23 cellular contexts compared by ENCODE assay signal in the genomic region with DNA sequence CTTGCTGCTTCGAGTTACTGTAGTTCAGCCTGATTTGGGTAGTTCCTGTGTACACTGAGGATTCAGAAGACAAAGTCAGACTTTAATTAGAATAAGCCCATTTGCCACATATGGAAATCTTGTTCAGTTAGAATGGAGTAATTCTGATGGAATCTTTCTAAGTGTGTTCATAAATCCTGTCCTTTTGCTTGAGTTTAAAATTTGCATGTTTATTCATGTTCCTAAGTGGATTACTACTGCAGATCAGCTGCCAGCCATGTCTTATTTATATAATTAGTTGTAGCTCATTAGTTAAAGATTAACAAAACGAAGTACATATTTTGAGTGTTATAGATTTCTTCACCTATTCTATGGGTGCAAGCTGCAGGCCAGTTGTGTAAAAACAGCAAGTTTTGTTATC.
DNase-seq lines count a peak whose midpoint lies in the region; ATAC-seq, FAIRE-seq and TF ChIP-seq lines count a peak whose summit lies in the region.
"Had no signal": no experiment of that assay in that cellular context is flagged by ENCODE, and none has a peak within 500 bp of the region (broad histone marks: within the 10 kb centered on the region; RNA-seq: fewer than 3 reads in every experiment).

No MANE protein-coding gene starts in this region.

- 82 to 88% methylated on average over 2 of the region's 2 CpGs for WGBS in GM23248 (ENCODE audit: low coverage in 1 of 2, low lambda C conversion rate in 2 of 2, missing lambda C conversion rate in 2 of 2), 2 experiments

- peaks cover 13% of the 10 kb centered on the region for H3K36me3 Mint-ChIP-seq in activated CD4-positive, alpha-beta T cell treated with anti-CD3 and anti-CD28 coated beads for 36 hours (ENCODE audit: low read depth)
- H3K36me3 Mint-ChIP-seq in activated CD4-positive, alpha-beta T cell treated with anti-CD3 and anti-CD28 coated beads, Interleukin-2, amount 10 ng/mL, durations not matched to agents 7 days and 5 days (ENCODE audit: low read depth) = peaks cover 24% of the 10 kb centered on the region

- H3K4me3 ChIP-seq in GM23248 (no peak overlapping the region), bronchial epithelial cell (ENCODE audit: low read depth, low read length) (no peak overlapping the region), osteoblast (ENCODE audit: insufficient read depth, low read length) (no peak overlapping the region)
- H3K4me3 ChIP-seq: ascending aorta, left lung, tibial nerve had no signal

- H3K27me3 Mint-ChIP-seq in activated CD4-positive, alpha-beta T cell treated with anti-CD3 and anti-CD28 coated beads for 36 hours = no peaks in the 10 kb centered on the region
- H3K27me3 Mint-ChIP-seq in activated CD4-positive, alpha-beta T cell treated with anti-CD3 and anti-CD28 coated beads, Interleukin-2, amount 10 ng/mL, durations not matched to agents 7 days and 5 days = no peaks in the 10 kb centered on the region
- H3K27me3 Mint-ChIP-seq: activated naive CD8-positive, alpha-beta T cell; central memory CD8-positive, alpha-beta T cell had no signal

- peak overlapping the region; percentile 18; the same call in 1 of the 2 replicates for H3K27ac ChIP-seq in GM23248
- H3K27ac ChIP-seq in osteoblast (ENCODE audit: low read depth, low read length) = peak overlapping the region; percentile 48
- H3K27ac ChIP-seq: left lung, tibial nerve had no signal

- intact Hi-C loops in activated CD4-positive, alpha-beta T cell treated with anti-CD3 and anti-CD28 coated beads for 36 hours (cut with DNase I, micrococcal nuclease) = loop anchor here (1.0 kb wide), 1 partner anchor 144 kb away; no protein-coding TSS in a partner anchor

- H3K4me1 Mint-ChIP-seq in activated CD4-positive, alpha-beta T cell treated with anti-CD3 and anti-CD28 coated beads for 36 hours = peaks cover 41% of the 10 kb centered on the region
- peaks cover 31% of the 10 kb centered on the region for H3K4me1 Mint-ChIP-seq in activated CD4-positive, alpha-beta T cell treated with anti-CD3 and anti-CD28 coated beads, Interleukin-2, amount 10 ng/mL, durations not matched to agents 7 days and 5 days

- TF ChIP-seq CTCF in bronchial epithelial cell (IDR thresholded peaks at IDR 0.05; ENCODE audit: insufficient read depth, low read length, severe bottlenecking) (no peak), osteoblast (IDR thresholded peaks at IDR 0.05; ENCODE audit: extremely low read depth, low read depth, low read length) (no peak)

- DNase-seq in activated CD4-positive, alpha-beta T cell treated with anti-CD3 and anti-CD28 coated beads for 36 hours = no peak
- no peak for DNase-seq in activated CD4-positive, alpha-beta T cell treated with anti-CD3 and anti-CD28 coated beads, Interleukin-2, amount 10 ng/mL, durations not matched to agents 7 days and 5 days
- DNase-seq in GM23248 (no peak), bronchial epithelial cell (ENCODE audit: low read depth) (peak; percentile 20), osteoblast (ENCODE audit: insufficient read length, low spot score, missing footprints) (no peak)
- no peak for DNase-seq in stimulated activated naive CD4-positive, alpha-beta T cell treated with Interleukin-2 at 50 U/mL for 16 hours (lab: John Stamatoyannopoulos, UW)
- DNase-seq: activated CD4-positive, alpha-beta T cell treated with anti-CD3 and anti-CD28 coated beads for 4 hours; activated effector memory CD4-positive, alpha-beta T cell treated with Interleukin-2 at 50 U/mL for 16 hours; DMS153; KBM-7; left lung; mesenchymal stem cell; MM.1S; NCI-H2081 treated with DMSO at 0.1 percent for 48 hours; NCI-H345; nucleus accumbens had no signal

- peak overlapping the region; percentile 65 for H3K27ac Mint-ChIP-seq in activated CD4-positive, alpha-beta T cell treated with anti-CD3 and anti-CD28 coated beads for 36 hours
- no peak overlapping the region for H3K27ac Mint-ChIP-seq in activated CD4-positive, alpha-beta T cell treated with anti-CD3 and anti-CD28 coated beads, Interleukin-2, amount 10 ng/mL, durations not matched to agents 7 days and 5 days

- in situ Hi-C loops in GM23248 (cut with MboI) = no loop called here

- POLR2A ChIA-PET in activated CD4-positive, alpha-beta T cell treated with anti-CD3 and anti-CD28 coated beads for 36 hours (lab: Charles Lee) = interaction anchor here (1.4 kb wide), 1 partner anchor 86 kb away, joined by 3 read pairs; no protein-coding TSS in a partner anchor
- POLR2A ChIA-PET in activated CD4-positive, alpha-beta T cell treated with anti-CD3 and anti-CD28 coated beads, Interleukin-2, amount 10 ng/mL, durations not matched to agents 7 days and 5 days (lab: Charles Lee) = no interaction called here

- no peak for FAIRE-seq in bronchial epithelial cell (lab: Jason Lieb, UNC)
- FAIRE-seq: endothelial cell of umbilical vein had no signal

- H2AFZ ChIP-seq in GM23248 = no peak overlapping the region
- H2AFZ ChIP-seq in osteoblast (ENCODE audit: low read length) = no peak overlapping the region

- H3K9me3 Mint-ChIP-seq in activated CD4-positive, alpha-beta T cell treated with anti-CD3 and anti-CD28 coated beads for 36 hours (ENCODE audit: low read depth) = no peaks in the 10 kb centered on the region
- H3K9me3 Mint-ChIP-seq in activated CD4-positive, alpha-beta T cell treated with anti-CD3 and anti-CD28 coated beads, Interleukin-2, amount 10 ng/mL, durations not matched to agents 7 days and 5 days = peaks cover 3% of the 10 kb centered on the region
- H3K9me3 Mint-ChIP-seq: central memory CD8-positive, alpha-beta T cell had no signal

- H3K4me1 ChIP-seq in GM23248 (ENCODE audit: insufficient read depth) = peaks cover 47% of the 10 kb centered on the region
- H3K4me1 ChIP-seq in osteoblast (ENCODE audit: insufficient read depth, low read length) = peaks cover 54% of the 10 kb centered on the region

- CTCF ChIA-PET in activated CD4-positive, alpha-beta T cell treated with anti-CD3 and anti-CD28 coated beads for 36 hours (lab: Charles Lee) = no interaction called here
- CTCF ChIA-PET in activated CD4-positive, alpha-beta T cell treated with anti-CD3 and anti-CD28 coated beads, Interleukin-2, amount 10 ng/mL, durations not matched to agents 7 days and 5 days (lab: Charles Lee) = interaction anchor here (1.1 to 1.7 kb wide), 3 partner anchors 87 to 341 kb away, joined by 3 to 5 read pairs (median 4); no protein-coding TSS in a partner anchor

- peaks cover 38% of the 10 kb centered on the region; the same call in 1 of the 2 replicates for H3F3A ChIP-seq in GM23248 (ENCODE audit: insufficient read depth)

- H3K27me3 ChIP-seq in GM23248 (replicated peaks; ENCODE audit: insufficient read depth) (no peaks in the 10 kb centered on the region), bronchial epithelial cell (ENCODE audit: control insufficient read depth, insufficient read depth, low read length) (no peaks in the 10 kb centered on the region), osteoblast (ENCODE audit: insufficient read depth, low read length) (no peaks in the 10 kb centered on the region)
- H3K27me3 ChIP-seq: ascending aorta, left lung, tibial nerve had no signal

- H3K9me3 ChIP-seq in GM23248 (ENCODE audit: low read depth) = no peaks in the 10 kb centered on the region
- H3K9me3 ChIP-seq in osteoblast (ENCODE audit: low read depth, low read length) = no peaks in the 10 kb centered on the region
- H3K9me3 ChIP-seq: ascending aorta, left lung, tibial nerve had no signal

- no peak for ATAC-seq in activated CD4-positive, alpha-beta T cell treated with anti-CD3 and anti-CD28 coated beads for 36 hours
- ATAC-seq in GM18517 (IDR thresholded peaks at IDR 0.05; ENCODE audit: unreplicated experiment) (no peak), GM18867 (IDR thresholded peaks at IDR 0.05; ENCODE audit: unreplicated experiment) (no peak)
- ATAC-seq: left lung had no signal

- H3K4me2 ChIP-seq in GM23248 (ENCODE audit: unreplicated experiment) (no peak overlapping the region), osteoblast (ENCODE audit: insufficient read depth, low read length) (no peak overlapping the region)

- H3K36me3 ChIP-seq in GM23248 (ENCODE audit: low read depth) (no peaks in the 10 kb centered on the region), bronchial epithelial cell (ENCODE audit: control insufficient read depth, insufficient read depth, low read length) (no peaks in the 10 kb centered on the region), osteoblast (ENCODE audit: insufficient read depth, low read length) (peaks cover 4% of the 10 kb centered on the region)
- H3K36me3 ChIP-seq: ascending aorta, left lung, tibial nerve had no signal

- H3K4me3 Mint-ChIP-seq in activated CD4-positive, alpha-beta T cell treated with anti-CD3 and anti-CD28 coated beads for 36 hours = no peak overlapping the region
- no peak overlapping the region for H3K4me3 Mint-ChIP-seq in activated CD4-positive, alpha-beta T cell treated with anti-CD3 and anti-CD28 coated beads, Interleukin-2, amount 10 ng/mL, durations not matched to agents 7 days and 5 days
- H3K4me3 Mint-ChIP-seq: activated naive CD8-positive, alpha-beta T cell; central memory CD8-positive, alpha-beta T cell had no signal

- H4K20me1 ChIP-seq in GM23248 (ENCODE audit: insufficient read depth) = no peaks in the 10 kb centered on the region
- H4K20me1 ChIP-seq in osteoblast (ENCODE audit: insufficient read depth, low read length) = no peaks in the 10 kb centered on the region

- no peak overlapping the region for H3K9ac ChIP-seq in GM23248

- no peaks in the 10 kb centered on the region for H3K9me2 ChIP-seq in GM23248 (ENCODE audit: insufficient read depth)

- H3K79me2 ChIP-seq in GM23248 (ENCODE audit: insufficient read depth) = peaks cover 99% of the 10 kb centered on the region
- peaks cover 96% of the 10 kb centered on the region for H3K79me2 ChIP-seq in osteoblast (ENCODE audit: insufficient read depth, low read length)
